ENCODE assay signal across 22 cellular contexts in genomic region chr3:129655326-129655725, GRCh38. TPM values are rescaled to one million over a fixed set of nuclear protein-coding genes. Genes with fewer than 3 reads are reported as not detected.
DNase-seq lines count a peak whose midpoint lies in the region; ATAC-seq and TF ChIP-seq lines count a peak whose summit lies in the region.
"Had no signal": no experiment of that assay in that cellular context is flagged by ENCODE, and none has a peak within 500 bp of the region (broad histone marks: within the 10 kb centered on the region; RNA-seq: fewer than 3 reads in every experiment).

No MANE protein-coding gene starts in this region.

- no peak for ATAC-seq in IMR-90 (ENCODE audit: low read depth)
- no peak for ATAC-seq in GM21576 (IDR thresholded peaks at IDR 0.05; ENCODE audit: unreplicated experiment)
- no peak for ATAC-seq in GM19395 (IDR thresholded peaks at IDR 0.05; ENCODE audit: unreplicated experiment)
- ATAC-seq: GM23338 had no signal

- TF ChIP-seq POLR2A in IMR-90 (IDR thresholded peaks at IDR 0.05; ENCODE audit: low read depth, low read length) = no peak

- 0 out of 2 replicates have a peak overlapping the region, but pooled peaks have one; percentile 20 for H3K14ac ChIP-seq in IMR-90 (replicated peaks; ENCODE audit: low read depth, low read length)

- no peak overlapping the region for H3K23ac ChIP-seq in IMR-90 (ENCODE audit: low read depth, low read length)

- no peak overlapping the region; the same call in 1 of the 2 replicates for H4K91ac ChIP-seq in IMR-90 (ENCODE audit: insufficient read depth, low read depth, low read length)

- CTCF ChIA-PET in IMR-90 (lab: Yijun Ruan, JAX) = interaction anchor here (0.8 kb wide), 1 partner anchor 9 kb away, joined by 3 read pairs; no protein-coding TSS in a partner anchor

- no peaks in the 10 kb centered on the region for H3K36me3 ChIP-seq in IMR-90 (ENCODE audit: control insufficient read depth, insufficient read depth, low read length)

- H3K56ac ChIP-seq in IMR-90 (ENCODE audit: extremely low read depth, insufficient read depth, low read length) = no peak overlapping the region

- no peaks in the 10 kb centered on the region for H3K9me3 Mint-ChIP-seq in glutamatergic neuron (ENCODE audit: unreplicated experiment)
- no peaks in the 10 kb centered on the region for H3K9me3 Mint-ChIP-seq in nephron
- H3K9me3 Mint-ChIP-seq: CD14-positive monocyte; CD8-positive, alpha-beta memory T cell; GM23338; H9; HFFc6 had no signal

- DNase-seq in IMR-90 (no peak), glutamatergic neuron (no peak), DMS153 (lab: John Stamatoyannopoulos, UW) (no peak), NCI-H1436 (lab: John Stamatoyannopoulos, UW) (no peak)
- DNase-seq: BE2C; CD8-positive, alpha-beta memory T cell; H9; HFFc6; KBM-7; MG63; NCI-H1694; NCI-H2081; NCI-H226; NCI-H510A; NCI-H69; RPMI8226; SHP77 had no signal

- WGBS in IMR-90 (ENCODE audit: extremely low coverage in 2 of 2, insufficient read length in 1 of 2), 2 experiments = no CpG with 5 or more reads among the region's 3 CpGs

- no TSS peak for BruUV-seq in IMR-90 (replicated peaks; lab: Mats Ljungman, UMichigan)

- peaks cover 10% of the 10 kb centered on the region; the same call in 1 of the 2 replicates for H3K9me1 ChIP-seq in IMR-90 (ENCODE audit: insufficient read depth, low read length)

- H3K36me3 Mint-ChIP-seq in glutamatergic neuron (ENCODE audit: unreplicated experiment) (no peaks in the 10 kb centered on the region), nephron (ENCODE audit: low read depth) (peaks cover 11% of the 10 kb centered on the region)

- H3K4me1 Mint-ChIP-seq in glutamatergic neuron (ENCODE audit: low read depth, unreplicated experiment) (peaks cover 11% of the 10 kb centered on the region), nephron (peaks cover 48% of the 10 kb centered on the region)

- H3K27me3 Mint-ChIP-seq in glutamatergic neuron (ENCODE audit: unreplicated experiment) = no peaks in the 10 kb centered on the region
- H3K27me3 Mint-ChIP-seq in nephron (ENCODE audit: low read depth) = no peaks in the 10 kb centered on the region
- H3K27me3 Mint-ChIP-seq: CD8-positive, alpha-beta memory T cell had no signal

- H3K79me1 ChIP-seq in IMR-90 (ENCODE audit: low read depth in 1 of 2, low read length in 2 of 2) = peaks cover 0 to 19% of the 10 kb centered on the region in 2 experiments; a peak in 2 of 4 replicates

- no peaks in the 10 kb centered on the region for H3K9me3 ChIP-seq in IMR-90 (ENCODE audit: control insufficient read depth, insufficient read depth, low read length)
- H3K9me3 ChIP-seq: BE2C, MG63 had no signal

- H3K27ac ChIP-seq in IMR-90 (ENCODE audit: insufficient read depth, low read length) = no peak overlapping the region

- 0 out of 2 replicates have a peak overlapping the region, but pooled peaks have one; percentile 20 for H2AK5ac ChIP-seq in IMR-90 (ENCODE audit: low read depth, low read length)

- peak overlapping the region in 1 of 2 experiments; percentile 22; a peak in 1 of 4 replicates for H4K8ac ChIP-seq in IMR-90 (ENCODE audit: low read depth in 2 of 2, low read length in 2 of 2)

- in situ Hi-C loops in IMR-90 (cut with MboI; ENCODE audit: low sequenced_read_pairs) = loop anchor here (10.0 kb wide), 1 partner anchor 279 kb away; no protein-coding TSS in a partner anchor

- intact Hi-C loops in IMR-90 (cut with micrococcal nuclease) = no loop called here

- POLR2A ChIA-PET in IMR-90 (lab: Charles Lee; ENCODE audit: unreplicated experiment) = no interaction called here

- no peak overlapping the region for H3K4me3 ChIP-seq in IMR-90 (ENCODE audit: insufficient read depth, low read depth, low read length)
- H3K4me3 ChIP-seq: GM23338, MG63 had no signal

- 0 out of 2 replicates have a peak overlapping the region, but pooled peaks have one; percentile 2 for H2BK120ac ChIP-seq in IMR-90 (ENCODE audit: low read depth, low read length)

- no peak overlapping the region for H2AFZ ChIP-seq in IMR-90 (replicated peaks; ENCODE audit: low read length, poor library complexity)
- H2AFZ ChIP-seq: GM23338 had no signal

- no peaks in the 10 kb centered on the region for H3K27me3 ChIP-seq in IMR-90 (ENCODE audit: control insufficient read depth, insufficient read depth, low read length)
- H3K27me3 ChIP-seq: BE2C, MG63 had no signal

- H3K9ac ChIP-seq in IMR-90 (ENCODE audit: low read depth, low read length) = no peak overlapping the region

- H2AK9ac ChIP-seq in IMR-90 (replicated peaks; ENCODE audit: low read depth, low read length, poor library complexity) = no peak overlapping the region

- peak overlapping the region; percentile 37; the same call in 1 of the 2 replicates for H2BK20ac ChIP-seq in IMR-90 (ENCODE audit: low read depth, low read length)

- dilution Hi-C loops in IMR-90 (cut with HindIII; ENCODE audit: low sequenced_read_pairs, unreplicated experiment) = no loop called here

- peaks cover 33% of the 10 kb centered on the region for H3K4me1 ChIP-seq in IMR-90 (ENCODE audit: control insufficient read depth, insufficient read depth, low read length)

- H3K27ac Mint-ChIP-seq in glutamatergic neuron (ENCODE audit: unreplicated experiment) (peak overlapping the region; percentile 1), nephron (peak overlapping the region in 2 of 3 experiments; percentile 16 to 38)
- H3K27ac Mint-ChIP-seq: CD14-positive monocyte, GM23338, H9, HFFc6 had no signal

- H3K4me3 Mint-ChIP-seq in glutamatergic neuron (ENCODE audit: unreplicated experiment) (no peak overlapping the region), nephron (no peak overlapping the region)
- H3K4me3 Mint-ChIP-seq: CD14-positive monocyte; CD8-positive, alpha-beta memory T cell; GM23338; H9; HFFc6 had no signal

- H3K4me2 ChIP-seq in IMR-90 (ENCODE audit: low read depth, low read length) = no peak overlapping the region
- H3K4me2 ChIP-seq: GM23338 had no signal

- peak overlapping the region; percentile 37; the same call in 1 of the 2 replicates for H4K5ac ChIP-seq in IMR-90 (ENCODE audit: low read depth, low read length)

- H3K18ac ChIP-seq in IMR-90 (ENCODE audit: low read depth, low read length) = peak overlapping the region; percentile 77; the same call in 1 of the 2 replicates

- H2BK5ac ChIP-seq in IMR-90 (ENCODE audit: low read depth, low read length, poor library complexity, severe bottlenecking) = no peak overlapping the region

- H2BK15ac ChIP-seq in IMR-90 (ENCODE audit: low read depth, low read length) = 0 out of 3 replicates have a peak overlapping the region, but pooled peaks have one; percentile 26

- no peak for TF ChIP-seq RAD21 in IMR-90 (IDR thresholded peaks at IDR 0.05; ENCODE audit: low read length)

- H4K20me1 ChIP-seq in IMR-90 (ENCODE audit: insufficient read depth, low read length) = peaks cover 5% of the 10 kb centered on the region; the same call in 1 of the 2 replicates

- TF ChIP-seq CTCF in IMR-90 (conservative IDR thresholded peaks at IDR 0.05; ENCODE audit: low read depth, low read length) = no peak
- TF ChIP-seq CTCF in glutamatergic neuron (IDR thresholded peaks at IDR 0.05; ENCODE audit: partially characterized antibody, unreplicated experiment) = no peak
- TF ChIP-seq CTCF in nephron (IDR thresholded peaks at IDR 0.05; ENCODE audit: unreplicated experiment in 3 of 3) = no peak

- H3K4ac ChIP-seq in IMR-90 (ENCODE audit: low read depth, low read length) = peak overlapping the region; percentile 3; the same call in 1 of the 2 replicates

TF ChIP-seq in IMR-90, 13 proteins besides CTCF, POLR2A, EP300 and RAD21:
- TF ChIP-seq CEBPB (IDR thresholded peaks at IDR 0.05; ENCODE audit: low read depth, low read length) = no peak
- TF ChIP-seq CHD1 (IDR thresholded peaks at IDR 0.05; ENCODE audit: low read depth, low read length) = no peak
- no peak for TF ChIP-seq SMC3 (IDR thresholded peaks at IDR 0.05; ENCODE audit: low read depth, low read length)
- no peak for TF ChIP-seq ELK1 (IDR thresholded peaks at IDR 0.05; ENCODE audit: borderline replicate concordance, low read depth, low read length)
- TF ChIP-seq MAFK (IDR thresholded peaks at IDR 0.05; ENCODE audit: low read depth, low read length) = no peak
- TF ChIP-seq FOS (IDR thresholded peaks at IDR 0.05; ENCODE audit: low read depth, low read length) = no peak
- TF ChIP-seq USF2 (IDR thresholded peaks at IDR 0.05; ENCODE audit: low read depth, low read length) = no peak
- TF ChIP-seq BHLHE40 (IDR thresholded peaks at IDR 0.05; ENCODE audit: low read depth, low read length) = no peak
- TF ChIP-seq MAZ (IDR thresholded peaks at IDR 0.05; ENCODE audit: borderline replicate concordance, low read depth, low read length) = no peak
- TF ChIP-seq NFE2L2 (IDR thresholded peaks at IDR 0.05; ENCODE audit: low read depth, low read length) = no peak
- no peak for TF ChIP-seq RCOR1 (IDR thresholded peaks at IDR 0.05; ENCODE audit: insufficient replicate concordance, low read length)
- TF ChIP-seq MXI1 (IDR thresholded peaks at IDR 0.05; ENCODE audit: borderline replicate concordance, low read depth, low read length) = no peak
- TF ChIP-seq RFX5 (IDR thresholded peaks at IDR 0.05; ENCODE audit: low read depth, low read length) = no peak
TF ChIP-seq in IMR-90: peak in this region for 0.

RNA-seq across cellular contexts. Expression of gene PLXND1, which starts 48.9 kb away (rescaled TPM):
- total RNA-seq in IMR-90 (2012; rRNA removed) (19.2 and 22.5 TPM in 2 replicates), glutamatergic neuron (ENCODE audit: unreplicated experiment) (72.2 TPM)
- polyA plus RNA-seq in IMR-90 (2012; rRNA removed) = 64.5 and 67.1 TPM in 2 replicates
- polyA plus RNA-seq in IMR-90 (2012; cell fraction: cytosol; rRNA removed) = 51.4 and 55.1 TPM in 2 replicates
- polyA plus RNA-seq in IMR-90 (2012; cell fraction: nucleus; rRNA removed; ENCODE audit: low replicate concordance) = 117 and 164 TPM in 2 replicates
